Comparison of ENCODE assay signal across 13 cellular contexts in the genomic region with DNA sequence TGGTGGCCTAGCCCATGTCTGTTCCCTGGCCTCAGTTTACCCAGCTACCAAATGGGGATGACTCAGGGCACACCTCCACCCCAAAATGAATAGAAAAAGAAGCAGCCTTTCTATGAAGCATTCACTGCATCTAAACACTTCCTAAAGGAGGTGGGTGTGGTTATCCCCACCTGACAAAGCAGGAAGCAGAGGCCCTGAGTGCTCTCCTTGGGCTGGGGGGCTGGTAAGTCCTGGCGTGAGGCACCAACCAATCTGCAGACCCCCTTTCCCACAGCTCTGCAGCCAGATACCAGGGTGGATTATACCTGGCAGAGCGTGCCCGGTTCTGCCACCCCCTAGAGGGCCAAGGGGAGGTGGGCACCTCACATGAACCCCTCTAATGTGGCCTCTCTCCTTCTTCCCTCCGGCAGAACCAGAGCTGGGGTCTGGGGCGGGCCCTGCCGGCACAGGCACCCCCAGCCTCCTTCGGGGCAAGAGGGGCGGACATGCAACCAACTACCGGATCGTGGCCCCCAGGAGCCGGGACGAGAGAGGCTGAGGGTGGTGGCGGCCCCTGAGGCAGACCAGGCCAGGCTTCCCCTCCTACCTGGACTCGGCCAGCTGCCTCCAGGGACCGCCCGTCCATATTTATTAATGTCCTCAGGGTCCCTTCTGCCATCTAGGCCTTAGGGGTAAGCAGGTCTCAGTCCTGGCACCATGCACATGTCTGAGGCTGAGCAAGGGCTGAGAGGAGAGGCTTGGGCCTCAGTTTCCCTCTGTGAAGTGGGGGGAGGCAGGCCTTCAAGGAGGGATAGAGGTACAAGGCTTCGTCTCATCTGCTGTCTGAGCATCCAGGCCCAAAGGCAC. TPM values are rescaled to one million over a fixed set of nuclear protein-coding genes. Genes with fewer than 3 reads are reported as not detected.
"Had no signal": no experiment of that assay in that cellular context is flagged by ENCODE, and none has a peak within 500 bp of the region (broad histone marks: within the 10 kb centered on the region; RNA-seq: fewer than 3 reads in every experiment).

No MANE protein-coding gene starts in this region.

- DNase-seq: activated B cell treated with CpG ODN at 0.5 μM for 24 hours; activated CD4-positive, alpha-beta T cell treated with anti-CD3 and anti-CD28 coated beads for 48 hours; activated CD8-positive, alpha-beta memory T cell treated with anti-CD3 and anti-CD28 coated beads, Interleukin-2, amount 50 U/mL, for 4 hours; activated CD8-positive, alpha-beta T cell treated with anti-CD3 and anti-CD28 coated beads, Interleukin-2, amount 10 ng/mL, durations not matched to agents 7 days and 5 days; activated naive CD4-positive, alpha-beta T cell treated with anti-CD3 and anti-CD28 coated beads, Interleukin-2, amount 50 U/mL, for 16 hours; left cardiac atrium; stimulated activated CD4-positive, alpha-beta T cell treated with anti-CD3 and anti-CD28 coated beads, Interleukin-4, amount 100 ng/mL, for 24 hours; stimulated activated naive CD4-positive, alpha-beta T cell treated with Interleukin-2 at 50 U/mL for 16 hours; substantia nigra had no signal

- H3K4me3 Mint-ChIP-seq: activated B cell treated with CpG ODN at 0.5 μM for 24 hours; activated CD8-positive, alpha-beta T cell treated with anti-CD3 and anti-CD28 coated beads, Interleukin-2, amount 10 ng/mL, durations not matched to agents 7 days and 5 days; activated T-helper 1 cell treated with anti-CD3 and anti-CD28 coated beads, Interleukin-12 subunit alpha, Interleukin-12 subunit beta, Interleukin-2, Interleukin-4 antibody, amounts not matched to agents 30 ng/mL and 10 ng/mL and 1 ng/mL, durations not matched to agents 14 hours and 24 hours and 36 hours had no signal

- H3K4me1 Mint-ChIP-seq: activated B cell treated with CpG ODN at 0.5 μM for 24 hours had no signal

- ATAC-seq: activated CD8-positive, alpha-beta T cell treated with anti-CD3 and anti-CD28 coated beads, Interleukin-2, amount 10 ng/mL, durations not matched to agents 7 days and 5 days; gastroesophageal sphincter; left cardiac atrium had no signal

- H3K9me3 Mint-ChIP-seq: activated B cell treated with CpG ODN at 0.5 μM for 24 hours; activated T-helper 1 cell treated with anti-CD3 and anti-CD28 coated beads, Interleukin-12 subunit alpha, Interleukin-12 subunit beta, Interleukin-2, Interleukin-4 antibody, amounts not matched to agents 30 ng/mL and 10 ng/mL and 1 ng/mL, durations not matched to agents 14 hours and 24 hours and 36 hours had no signal

- H3K27ac Mint-ChIP-seq: activated B cell treated with CpG ODN at 0.5 μM for 24 hours; activated CD8-positive, alpha-beta T cell treated with anti-CD3 and anti-CD28 coated beads, Interleukin-2, amount 10 ng/mL, durations not matched to agents 7 days and 5 days; activated T-helper 1 cell treated with anti-CD3 and anti-CD28 coated beads, Interleukin-12 subunit alpha, Interleukin-12 subunit beta, Interleukin-2, Interleukin-4 antibody, amounts not matched to agents 30 ng/mL and 10 ng/mL and 1 ng/mL, durations not matched to agents 14 hours and 24 hours and 36 hours had no signal

- H3K27me3 Mint-ChIP-seq: activated B cell treated with CpG ODN at 0.5 μM for 24 hours had no signal

RNA-seq across cellular contexts. Expression of a gene that starts 47.8 kb away (rescaled TPM):
- total RNA-seq: activated B cell treated with CpG ODN at 0.5 μM for 24 hours had no signal

RNA-seq across cellular contexts. Expression of a gene that starts 52.9 kb away (rescaled TPM):
- total RNA-seq: activated B cell treated with CpG ODN at 0.5 μM for 24 hours; activated CD8-positive, alpha-beta T cell treated with anti-CD3 and anti-CD28 coated beads, Interleukin-2, amount 10 ng/mL, durations not matched to agents 7 days and 5 days; activated T-helper 1 cell treated with anti-CD3 and anti-CD28 coated beads, Interleukin-12 subunit alpha, Interleukin-12 subunit beta, Interleukin-2, Interleukin-4 antibody, amounts not matched to agents 30 ng/mL and 10 ng/mL and 1 ng/mL, durations not matched to agents 14 hours and 24 hours and 36 hours; T-helper 1 cell treated with Interleukin-12 subunit alpha and Interleukin-12 subunit beta and Interleukin-4 antibody, amounts not matched to agents 30 ng/mL and 1 ng/mL, for 36 hours had no signal

RNA-seq across cellular contexts. Expression of a gene that starts 56.9 kb away (rescaled TPM):
- total RNA-seq: vagina had no signal
